ENCODE assay signal across 24 cellular contexts in the genomic region with DNA sequence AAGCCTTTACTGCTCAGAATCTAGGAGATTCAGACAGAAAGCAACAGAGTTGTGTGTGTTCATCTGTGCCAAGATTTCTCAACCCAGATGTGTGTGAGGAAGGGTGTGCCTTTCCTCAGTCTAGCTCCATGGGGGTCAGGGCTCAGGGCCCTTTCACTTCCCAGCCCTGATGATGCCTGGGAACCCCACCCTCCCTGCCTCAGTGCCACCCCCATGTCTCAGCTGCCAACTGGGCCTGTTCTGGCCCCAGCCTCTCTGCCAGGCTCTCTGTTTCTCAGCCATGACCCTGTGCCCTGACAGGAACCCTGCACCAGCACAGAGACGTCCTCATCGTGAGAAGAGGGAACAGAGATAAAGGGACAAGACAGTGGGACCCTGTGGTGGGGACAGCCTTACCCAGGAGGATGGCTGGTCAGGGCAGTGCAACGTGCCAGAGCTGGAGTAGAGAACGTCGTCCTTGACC.
A peak's percentile ranks its signal among the peaks of the same experiment; 100 is the strongest.
DNase-seq lines count a peak whose midpoint lies in the region; ATAC-seq and TF ChIP-seq lines count a peak whose summit lies in the region.
"Had no signal": no experiment of that assay in that cellular context is flagged by ENCODE, and none has a peak within 500 bp of the region (broad histone marks: within the 10 kb centered on the region; RNA-seq: fewer than 3 reads in every experiment).

No MANE protein-coding gene starts in this region.

- H3K4me1 ChIP-seq in ascending aorta (peaks cover 5 to 7% of the 10 kb centered on the region in 2 donors), neuronal stem cell (ENCODE audit: control insufficient read depth in 2 of 2, insufficient read depth in 1 of 2, low read depth in 1 of 2, low read length in 2 of 2) (peaks cover 0 to 1% of the 10 kb centered on the region in 2 donors), upper lobe of left lung (no peaks in the 10 kb centered on the region)
- H3K4me1 ChIP-seq: breast epithelium, prostate gland had no signal

- intact Hi-C loops in ascending aorta (cut with DNase I) (no loop called here), Right ventricle myocardium superior (cut with DNase I) (loop anchor here (10.0 kb wide), 1 partner anchor 102 kb away; a partner anchor contains a TSS)

- no peak overlapping the region for H2BK5ac ChIP-seq in neuronal stem cell (ENCODE audit: low read length)

- H3K27ac ChIP-seq in ascending aorta (peak overlapping the region; percentile 42 to 71), neuronal stem cell (replicated peaks; ENCODE audit: low read length) (no peak overlapping the region), upper lobe of left lung (no peak overlapping the region)
- H3K27ac ChIP-seq: breast epithelium, prostate gland had no signal

- H3K4me3 ChIP-seq in ascending aorta (no peak overlapping the region), neuronal stem cell (ENCODE audit: low read length in 2 of 2) (peak overlapping the region in 1 of 2 donors; percentile 3), upper lobe of left lung (no peak overlapping the region), H7 (ENCODE audit: insufficient read depth, low read depth, low read length) (no peak overlapping the region)
- H3K4me3 ChIP-seq: breast epithelium, prostate gland had no signal

- H2BK15ac ChIP-seq in neuronal stem cell (ENCODE audit: low read length) = no peak overlapping the region

- H3K4ac ChIP-seq in neuronal stem cell (ENCODE audit: low read length) = no peak overlapping the region

- H3K18ac ChIP-seq in neuronal stem cell (ENCODE audit: low read length) = peak overlapping the region; percentile 48

- DNase-seq in ascending aorta (ENCODE audit: low spot score in 2 of 2) (peak in 1 of 2 donors; percentile 50), Right ventricle myocardium superior (no peak), neuronal stem cell (ENCODE audit: low spot score) (no peak), upper lobe of left lung (peak in 1 of 2 donors; percentile 11), H7 (no peak)
- no peak for DNase-seq in stimulated activated naive CD4-positive, alpha-beta T cell (lab: John Stamatoyannopoulos, UW)
- DNase-seq: activated CD4-positive, alpha-beta T cell treated with anti-CD3 and anti-CD28 coated beads, Interleukin-2, amount 10 ng/mL, durations not matched to agents 24 days and 14 days; activated naive CD4-positive, alpha-beta T cell treated with anti-CD3 and anti-CD28 coated beads for 36 hours; amniotic stem cell; CD4-positive, alpha-beta memory T cell; DMS 273 treated with DMSO at 0.1 percent for 48 hours; effector memory CD8-positive, alpha-beta T cell; erythroblast; foreskin fibroblast; mesenchymal stem cell; NCI-H1105 treated with DMSO at 0.1 percent for 48 hours; NCI-H1930; NCI-H524; NK-92 treated with Interleukin-12 subunit alpha and Interleukin-12 subunit beta, amount 100 ng/mL, for 24 hours; PC-3; trophoblast cell had no signal

- no peaks in the 10 kb centered on the region for H3K79me1 ChIP-seq in neuronal stem cell (ENCODE audit: low read depth, low read length)

- H3K9me3 ChIP-seq in ascending aorta (no peaks in the 10 kb centered on the region), neuronal stem cell (replicated peaks in 1 of 2; ENCODE audit: control insufficient read depth in 2 of 2, insufficient read depth in 1 of 2, low read depth in 1 of 2, low read length in 2 of 2) (peaks cover 2 to 11% of the 10 kb centered on the region in 2 donors), upper lobe of left lung (no peaks in the 10 kb centered on the region)
- H3K9me3 ChIP-seq: breast epithelium, prostate gland had no signal

- ATAC-seq in Right ventricle myocardium superior (ENCODE audit: poor library complexity) (peak; percentile 85), upper lobe of left lung (ENCODE audit: low FRiP score in 2 of 2) (peak; percentile 20 to 64), GM21367 (IDR thresholded peaks at IDR 0.05; ENCODE audit: unreplicated experiment) (no peak)
- ATAC-seq: effector memory CD8-positive, alpha-beta T cell; PC-3 had no signal

- no peak for TF ChIP-seq EP300 in upper lobe of left lung (IDR thresholded peaks at IDR 0.05)

- no CpG with 5 or more reads among the region's 5 CpGs for WGBS in neuronal stem cell (ENCODE audit: extremely low coverage in 2 of 2, insufficient read length in 2 of 2, insufficient replicate concordance in 1 of 2), 2 donors
- WGBS in upper lobe of left lung, 2 donors = 83 to 88% methylated on average over 5 of the region's 5 CpGs

- no peak overlapping the region for H4K91ac ChIP-seq in neuronal stem cell (ENCODE audit: low read depth, low read length, poor library complexity)

- no peak overlapping the region for H2BK12ac ChIP-seq in neuronal stem cell (ENCODE audit: low read length)

- H3K14ac ChIP-seq in neuronal stem cell (ENCODE audit: low read length) = no peak overlapping the region

- H4K8ac ChIP-seq in neuronal stem cell (ENCODE audit: low read depth, low read length) = no peak overlapping the region

- no peak overlapping the region for H2BK120ac ChIP-seq in neuronal stem cell (ENCODE audit: low read depth, low read length)

- TF ChIP-seq CTCF in ascending aorta (IDR thresholded peaks at IDR 0.05) (no peak), upper lobe of left lung (IDR thresholded peaks at IDR 0.05) (no peak)

- H3K36me3 ChIP-seq in ascending aorta (peaks cover 0 to 14% of the 10 kb centered on the region in 2 donors), neuronal stem cell (replicated peaks in 1 of 2; ENCODE audit: control insufficient read depth in 2 of 2, insufficient read depth in 2 of 2, low read length in 2 of 2) (peaks cover 0 to 1% of the 10 kb centered on the region in 2 donors), upper lobe of left lung (no peaks in the 10 kb centered on the region), H7 (replicated peaks; ENCODE audit: control insufficient read depth, insufficient read depth, low read length) (no peaks in the 10 kb centered on the region)
- H3K36me3 ChIP-seq: breast epithelium, prostate gland had no signal

- H3K23ac ChIP-seq in neuronal stem cell (ENCODE audit: low read depth, low read length, poor library complexity) = no peak overlapping the region

- TF ChIP-seq POLR2A in upper lobe of left lung (IDR thresholded peaks at IDR 0.05) = no peak

- H3K27me3 ChIP-seq in ascending aorta = no peaks in the 10 kb centered on the region
- peaks cover 0 to 7% (median 0%) of the 10 kb centered on the region in 3 experiments for H3K27me3 ChIP-seq in neuronal stem cell (ENCODE audit: control insufficient read depth in 3 of 3, insufficient read depth in 3 of 3, low read depth in 1 of 3, low read length in 3 of 3)
- H3K27me3 ChIP-seq in upper lobe of left lung = no peaks in the 10 kb centered on the region
- no peaks in the 10 kb centered on the region for H3K27me3 ChIP-seq in H7 (ENCODE audit: control insufficient read depth, insufficient read depth, low read length)
- H3K27me3 ChIP-seq: breast epithelium had no signal

- no peak overlapping the region for H2AK5ac ChIP-seq in neuronal stem cell (ENCODE audit: low read depth, low read length)

- H2AFZ ChIP-seq in neuronal stem cell (ENCODE audit: low read length) = no peak overlapping the region

- no peak overlapping the region for H3K9ac ChIP-seq in neuronal stem cell (ENCODE audit: low read depth, low read length, poor library complexity)

- no peak overlapping the region for H3K4me2 ChIP-seq in neuronal stem cell (ENCODE audit: insufficient read depth, low read length, poor library complexity, severe bottlenecking)

Comparison
In these comparisons a context has a peak if more than half of its experiments do, and no peak if none do; other contexts are left out.
1. H3K27ac ChIP-seq: peak in ascending aorta (2 of 2); none in neuronal stem cell (single experiment) and upper lobe of left lung (0 of 4).